In genomic region chr17:80968602-80969029, GRCh38 we compare ENCODE assay signal across 9 cellular contexts. TPM values are rescaled to one million over a fixed set of nuclear protein-coding genes. Genes with fewer than 3 reads are reported as not detected.
DNase-seq lines count a peak whose midpoint lies in the region; ATAC-seq and TF ChIP-seq lines count a peak whose summit lies in the region.
"Had no signal": no experiment of that assay in that cellular context is flagged by ENCODE, and none has a peak within 500 bp of the region (broad histone marks: within the 10 kb centered on the region; RNA-seq: fewer than 3 reads in every experiment).

No MANE protein-coding gene starts in this region.

- no peaks in the 10 kb centered on the region for H4K20me1 ChIP-seq in GM23338 (replicated peaks; ENCODE audit: insufficient read depth)

- ATAC-seq in GM23338, result no peak
- ATAC-seq in gastrocnemius medialis, result peak; percentile 7 to 35
- ATAC-seq in GM18868 (IDR thresholded peaks at IDR 0.05; ENCODE audit: unreplicated experiment), result no peak

- no peaks in the 10 kb centered on the region for H3K79me2 ChIP-seq in GM23338 (replicated peaks; ENCODE audit: insufficient read depth)

- H3K9me3 ChIP-seq in gastrocnemius medialis, result no peaks in the 10 kb centered on the region

- H3K9me3 Mint-ChIP-seq in GM23338, result no peaks in the 10 kb centered on the region; the same call in 2 of the 3 replicates
- H3K9me3 Mint-ChIP-seq: immature natural killer cell had no signal

- intact Hi-C loops in gastrocnemius medialis (cut with DNase I; ENCODE audit: low total_unique reads), result loop anchor here (5.0 kb wide), 1 partner anchor 101 kb away; no protein-coding TSS in a partner anchor

- DNase-seq in GM23338 (ENCODE audit: low spot score), result no peak
- peak; percentile 65 to 74 for DNase-seq in SHP77 (lab: John Stamatoyannopoulos, UW)
- DNase-seq in foreskin fibroblast, result peak; percentile 24 to 71
- no peak for DNase-seq in gastrocnemius medialis
- no peak for DNase-seq in NCI-H128 (lab: John Stamatoyannopoulos, UW; ENCODE audit: unreplicated experiment)
- DNase-seq in islet precursor cell, result no peak
- DNase-seq in HUDEP-2 (lab: John Stamatoyannopoulos, UW; ENCODE audit: unreplicated experiment in 76 of 76), result no peak
- DNase-seq: immature natural killer cell had no signal

- H3K27me3 ChIP-seq in GM23338 (ENCODE audit: insufficient read depth), result no peaks in the 10 kb centered on the region
- H3K27me3 ChIP-seq in gastrocnemius medialis, result peaks cover 0 to 11% (median 6%) of the 10 kb centered on the region in 3 donors

- peaks cover 10% of the 10 kb centered on the region; the same call in 2 of the 3 replicates for H3K4me1 Mint-ChIP-seq in GM23338

- H3K4me1 ChIP-seq in GM23338 (ENCODE audit: insufficient read depth), result no peaks in the 10 kb centered on the region
- peaks cover 27 to 29% of the 10 kb centered on the region in 2 donors for H3K4me1 ChIP-seq in gastrocnemius medialis

- no peaks in the 10 kb centered on the region for H3K9me2 ChIP-seq in GM23338 (ENCODE audit: insufficient read depth)

- peaks cover 9% of the 10 kb centered on the region for H3K27me3 Mint-ChIP-seq in GM23338 (ENCODE audit: insufficient read depth, low read depth, poor library complexity)

- no peak overlapping the region for H2AFZ ChIP-seq in GM23338

- H3K27ac Mint-ChIP-seq in GM23338, result peak overlapping the region; percentile 80; the same call in 1 of the 2 replicates

- TF ChIP-seq CTCF in GM23338 (conservative IDR thresholded peaks at IDR 0.05; ENCODE audit: low read depth in 2 of 2), result no peak
- TF ChIP-seq CTCF in foreskin fibroblast (IDR thresholded peaks at IDR 0.05; ENCODE audit: low read depth, low read length), result no peak
- TF ChIP-seq CTCF in gastrocnemius medialis (IDR thresholded peaks at IDR 0.05 in 4 of 5, conservative IDR thresholded peaks at IDR 0.05 in 1 of 5), result no peak

- no peaks in the 10 kb centered on the region for H3K36me3 ChIP-seq in GM23338 (ENCODE audit: insufficient read depth)
- peaks cover 0 to 15% of the 10 kb centered on the region in 2 donors for H3K36me3 ChIP-seq in gastrocnemius medialis

- no peak for TF ChIP-seq POLR2A in gastrocnemius medialis (IDR thresholded peaks at IDR 0.05)

- peaks cover 4% of the 10 kb centered on the region; the same call in 1 of the 3 replicates for H3K36me3 Mint-ChIP-seq in GM23338 (ENCODE audit: low read depth)

- H3F3A ChIP-seq in GM23338 (replicated peaks; ENCODE audit: low read depth), result no peaks in the 10 kb centered on the region

- H3K4me3 ChIP-seq in GM23338, result no peak overlapping the region
- H3K4me3 ChIP-seq in foreskin fibroblast (ENCODE audit: low read depth in 1 of 2, low read length in 2 of 2), result no peak overlapping the region
- no peak overlapping the region for H3K4me3 ChIP-seq in gastrocnemius medialis

- no peak overlapping the region for H3K4me2 ChIP-seq in GM23338

- no peak overlapping the region for H3K4me3 Mint-ChIP-seq in GM23338

- H3K27ac ChIP-seq in GM23338 (ENCODE audit: low read depth), result no peak overlapping the region
- peak overlapping the region in 2 of 4 donors; percentile 15 to 68 for H3K27ac ChIP-seq in gastrocnemius medialis

- in situ Hi-C loops in gastrocnemius medialis (cut with MboI; ENCODE audit: low sequenced_read_pairs in 4 of 4), result no loop called here

TF ChIP-seq in GM23338, 12 proteins besides CTCF, POLR2A, EP300 and RAD21:
- TF ChIP-seq JUNB (IDR thresholded peaks at IDR 0.05; ENCODE audit: unreplicated experiment), result no peak
TF ChIP-seq in GM23338: peak in this region for 0.

RNA-seq across cellular contexts. Expression of gene CHMP6, which starts 23.0 kb away (rescaled TPM):
- 8.2 and 12.3 TPM in 2 replicates for total RNA-seq in GM23338 (2014; rRNA removed; shearing (Covaris generic))
- polyA plus RNA-seq in GM23338 (2016; fragmentation: Nextera tagmentation; extraction: Ambion mirVana), result 13.2 and 14.0 TPM in 2 replicates
- 10 to 100 TPM; 29.8 to 33.3 (median 33.0) TPM for total RNA-seq in gastrocnemius medialis

Comparison
In these comparisons a context has a peak if more than half of its experiments do, and no peak if none do; other contexts are left out.
1. ATAC-seq: peak in gastrocnemius medialis (2 of 2); none in GM23338 (single experiment) and GM18868 (single experiment).
2. DNase-seq: peak in SHP77 (2 of 2) and foreskin fibroblast (2 of 2); none in GM23338 (single experiment), gastrocnemius medialis (0 of 2), NCI-H128 (single experiment), islet precursor cell (single experiment) and HUDEP-2 (0 of 76).